ENCODE assay signal across 1 cellular context in the genomic region with DNA sequence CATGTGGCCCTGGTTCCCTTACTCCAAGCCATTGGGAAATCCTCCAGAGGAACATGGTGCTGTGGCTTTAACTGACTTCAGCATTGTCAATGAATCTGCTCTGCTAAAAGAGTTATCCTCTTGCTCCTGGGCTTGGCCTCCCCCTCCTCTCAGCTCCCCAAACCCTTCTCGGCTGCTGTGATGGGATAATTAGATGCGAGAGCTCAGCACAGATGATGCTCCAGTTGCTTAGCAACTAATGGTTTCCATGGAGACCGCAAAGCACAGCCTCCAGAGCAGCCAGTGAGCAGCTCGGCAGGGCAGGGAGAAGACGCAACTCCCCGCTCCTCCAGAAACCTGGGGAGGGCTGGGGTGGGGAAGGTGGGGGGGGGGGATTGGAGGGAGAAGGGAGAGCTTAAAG.
TF ChIP-seq lines count a peak whose summit lies in the region.

No MANE protein-coding gene starts in this region.

TF ChIP-seq in IMR-90, 13 proteins besides CTCF, POLR2A, EP300 and RAD21 (continued from another document):
- TF ChIP-seq FOS (IDR thresholded peaks at IDR 0.05; ENCODE audit: low read depth, low read length) = no peak
- no peak for TF ChIP-seq BHLHE40 (IDR thresholded peaks at IDR 0.05; ENCODE audit: low read depth, low read length)
- no peak for TF ChIP-seq MAZ (IDR thresholded peaks at IDR 0.05; ENCODE audit: borderline replicate concordance, low read depth, low read length)
- no peak for TF ChIP-seq CEBPB (IDR thresholded peaks at IDR 0.05; ENCODE audit: low read depth, low read length)
- no peak for TF ChIP-seq NFE2L2 (IDR thresholded peaks at IDR 0.05; ENCODE audit: low read depth, low read length)
- no peak for TF ChIP-seq SMC3 (IDR thresholded peaks at IDR 0.05; ENCODE audit: low read depth, low read length)
- TF ChIP-seq, protein P1, sequence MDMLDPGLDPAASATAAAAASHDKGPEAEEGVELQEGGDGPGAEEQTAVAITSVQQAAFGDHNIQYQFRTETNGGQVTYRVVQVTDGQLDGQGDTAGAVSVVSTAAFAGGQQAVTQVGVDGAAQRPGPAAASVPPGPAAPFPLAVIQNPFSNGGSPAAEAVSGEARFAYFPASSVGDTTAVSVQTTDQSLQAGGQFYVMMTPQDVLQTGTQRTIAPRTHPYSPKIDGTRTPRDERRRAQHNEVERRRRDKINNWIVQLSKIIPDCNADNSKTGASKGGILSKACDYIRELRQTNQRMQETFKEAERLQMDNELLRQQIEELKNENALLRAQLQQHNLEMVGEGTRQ (IDR thresholded peaks at IDR 0.05; ENCODE audit: low read depth, low read length) = no peak
TF ChIP-seq in IMR-90: peak in this region for 0.
